Comparison of ENCODE assay signal across 21 cellular contexts in genomic region chr2:78070693-78071092, GRCh38.
"Had no signal": no experiment of that assay in that cellular context is flagged by ENCODE, and none has a peak within 500 bp of the region (broad histone marks: within the 10 kb centered on the region; RNA-seq: fewer than 3 reads in every experiment).

No MANE protein-coding gene starts in this region.

- H3K4me3 ChIP-seq: colonic mucosa, left lung, tibial nerve, vagina had no signal

- H3K9me3 ChIP-seq: colonic mucosa, left lung, tibial nerve, vagina had no signal

- H3K4me1 ChIP-seq: colonic mucosa, left lung, tibial nerve, vagina had no signal

- DNase-seq: activated CD4-positive, alpha-beta memory T cell treated with anti-CD3 and anti-CD28 coated beads for 36 hours; activated CD4-positive, alpha-beta T cell treated with anti-CD3 and anti-CD28 coated beads for 4 hours; activated CD8-positive, alpha-beta memory T cell treated with anti-CD3 and anti-CD28 coated beads, Interleukin-2, amount 10 ng/mL, durations not matched to agents 7 days and 5 days; activated naive CD4-positive, alpha-beta T cell; activated naive CD8-positive, alpha-beta T cell treated with anti-CD3 and anti-CD28 coated beads for 36 hours; amniotic stem cell; central memory CD4-positive, alpha-beta T cell; colonic mucosa; endodermal cell; foreskin fibroblast; glutamatergic neuron; hypothalamus; left lung; retina; stimulated activated CD4-positive, alpha-beta T cell treated with anti-CD3 and anti-CD28 coated beads, Interleukin-12 subunit alpha, Interleukin-12 subunit beta, amount 100 ng/mL, for 4 hours; stimulated activated CD4-positive, alpha-beta T cell treated with anti-CD3 and anti-CD28 coated beads, Interleukin-1b, Interleukin-23, amount 100 ng/mL, for 48 hours; stimulated activated naive CD8-positive, alpha-beta T cell treated with anti-CD3 and anti-CD28 coated beads, Interleukin-15, Interleukin-2, amounts not matched to agents 100 U/mL and 50 U/mL, for 24 hours had no signal

- H3K27ac ChIP-seq: colonic mucosa, epithelial cell of prostate, left lung, tibial nerve, vagina had no signal

- FAIRE-seq: keratinocyte had no signal

- H3K27me3 ChIP-seq: colonic mucosa, left lung, tibial nerve, vagina had no signal

- H3K36me3 ChIP-seq: colonic mucosa, left lung, tibial nerve, vagina had no signal
